In the genomic region with DNA sequence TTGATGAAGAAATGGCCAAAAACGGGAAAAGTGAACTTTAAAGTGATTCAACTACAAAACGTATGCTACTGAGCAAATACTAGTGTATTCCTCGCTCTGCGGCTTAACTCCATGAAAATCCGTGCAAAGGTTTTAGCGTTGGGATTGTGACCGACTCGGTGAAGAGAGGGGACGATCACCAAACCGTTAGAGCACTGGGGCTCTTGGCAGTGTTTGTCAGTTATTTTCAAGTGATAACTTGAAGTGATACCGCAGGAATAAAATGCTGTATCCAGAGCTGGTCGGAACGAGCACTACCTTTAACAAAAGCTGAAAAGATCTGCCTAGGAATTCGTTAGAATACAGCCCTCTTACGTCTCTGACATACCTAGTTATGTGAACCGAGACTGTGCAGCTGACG, we compare ENCODE assay signal across 8 cellular contexts.
DNase-seq lines count a peak whose midpoint lies in the region; ATAC-seq and TF ChIP-seq lines count a peak whose summit lies in the region.

No MANE protein-coding gene starts in this region.

- H3K36me3 ChIP-seq in SK-N-MC (ENCODE audit: insufficient read depth, low read length), result no peaks in the 10 kb centered on the region

- H3K4me1 Mint-ChIP-seq in activated naive CD4-positive, alpha-beta T cell treated with anti-CD3 and anti-CD28 coated beads, Interleukin-2, amount 10 ng/mL, durations not matched to agents 7 days and 5 days, result peaks cover 40% of the 10 kb centered on the region

- H3K9ac ChIP-seq in SK-N-MC (ENCODE audit: insufficient read length), result peak overlapping the region; percentile 90

- peaks cover 4% of the 10 kb centered on the region for H3K27me3 Mint-ChIP-seq in activated naive CD4-positive, alpha-beta T cell treated with anti-CD3 and anti-CD28 coated beads, Interleukin-2, amount 10 ng/mL, durations not matched to agents 7 days and 5 days

- H3K9me3 Mint-ChIP-seq in activated naive CD4-positive, alpha-beta T cell treated with anti-CD3 and anti-CD28 coated beads, Interleukin-2, amount 10 ng/mL, durations not matched to agents 7 days and 5 days, result no peaks in the 10 kb centered on the region

- H3K27ac Mint-ChIP-seq in activated naive CD4-positive, alpha-beta T cell treated with anti-CD3 and anti-CD28 coated beads, Interleukin-2, amount 10 ng/mL, durations not matched to agents 7 days and 5 days, result peak overlapping the region; percentile 94

- peaks cover 9% of the 10 kb centered on the region for H3K36me3 Mint-ChIP-seq in activated naive CD4-positive, alpha-beta T cell treated with anti-CD3 and anti-CD28 coated beads, Interleukin-2, amount 10 ng/mL, durations not matched to agents 7 days and 5 days

- H3K4me3 Mint-ChIP-seq in activated naive CD4-positive, alpha-beta T cell treated with anti-CD3 and anti-CD28 coated beads, Interleukin-2, amount 10 ng/mL, durations not matched to agents 7 days and 5 days, result peak overlapping the region; percentile 89

- no peak for TF ChIP-seq CTCF in fibroblast of pulmonary artery (IDR thresholded peaks at IDR 0.05; ENCODE audit: low read length, missing control alignments)

- H3K27ac ChIP-seq in SK-N-MC, result peak overlapping the region; percentile 89

- CTCF ChIA-PET in activated naive CD4-positive, alpha-beta T cell treated with anti-CD3 and anti-CD28 coated beads, Interleukin-2, amount 10 ng/mL, durations not matched to agents 7 days and 5 days (lab: Charles Lee), result interaction anchor here (1.2 to 1.6 kb wide), 2 partner anchors 40 to 42 kb away, joined by 3 to 4 read pairs; no protein-coding TSS in a partner anchor

- H3K4me3 ChIP-seq in SK-N-MC, result peak overlapping the region; percentile 91
- H3K4me3 ChIP-seq in fibroblast of pulmonary artery (replicated peaks; ENCODE audit: low read depth, low read length), result peak overlapping the region; percentile 96
- H3K4me3 ChIP-seq in skeletal muscle cell (ENCODE audit: low read depth, low read length), result peak overlapping the region; percentile 94

- ATAC-seq in GM18517 (IDR thresholded peaks at IDR 0.05; ENCODE audit: unreplicated experiment), result no peak
- no peak for ATAC-seq in GM19463 (IDR thresholded peaks at IDR 0.05; ENCODE audit: unreplicated experiment)

- no peak for DNase-seq in activated naive CD4-positive, alpha-beta T cell treated with anti-CD3 and anti-CD28 coated beads, Interleukin-2, amount 10 ng/mL, durations not matched to agents 7 days and 5 days
- DNase-seq in activated naive CD4-positive, alpha-beta T cell treated with anti-CD3 and anti-CD28 coated beads, Interleukin-2, amount 50 U/mL, for 16 hours, result no peak
- DNase-seq in SK-N-MC (ENCODE audit: low read depth, low spot score), result no peak
- DNase-seq in fibroblast of pulmonary artery (ENCODE audit: low read depth), result no peak
- DNase-seq in skeletal muscle cell (ENCODE audit: low read depth), result no peak
- DNase-seq in NCI-H510A treated with DMSO at 0.1 percent for 48 hours (lab: John Stamatoyannopoulos, UW), result no peak

- no peaks in the 10 kb centered on the region for H3K9me3 ChIP-seq in SK-N-MC (ENCODE audit: low read depth, low read length)
